3 cellular contexts compared by ENCODE assay signal in genomic region chr2:74425523-74425922, GRCh38.
TF ChIP-seq lines count a peak whose summit lies in the region.

No MANE protein-coding gene starts in this region.

TF ChIP-seq in SK-N-SH, 30 proteins besides CTCF, POLR2A, EP300 and RAD21 (continues in another document):
- TF ChIP-seq TEAD4 (IDR thresholded peaks at IDR 0.05; ENCODE audit: borderline replicate concordance, insufficient read depth) (no peak), TAF1 (IDR thresholded peaks at IDR 0.05; ENCODE audit: borderline replicate concordance, low read depth, low read length) (no peak), GABPA (IDR thresholded peaks at IDR 0.05; ENCODE audit: low read depth) (no peak), GATA2 (CRISPR knock-in tag; IDR thresholded peaks at IDR 0.05) (no peak), FOSL2 (IDR thresholded peaks at IDR 0.05; ENCODE audit: borderline replicate concordance, low read depth) (no peak), MAX (IDR thresholded peaks at IDR 0.05; ENCODE audit: low read depth) (no peak), REST (IDR thresholded peaks at IDR 0.05; ENCODE audit: low read depth, low read length) (no peak), FOXJ3 (CRISPR knock-in tag; IDR thresholded peaks at IDR 0.05) (no peak)
- TF ChIP-seq, protein P1, sequence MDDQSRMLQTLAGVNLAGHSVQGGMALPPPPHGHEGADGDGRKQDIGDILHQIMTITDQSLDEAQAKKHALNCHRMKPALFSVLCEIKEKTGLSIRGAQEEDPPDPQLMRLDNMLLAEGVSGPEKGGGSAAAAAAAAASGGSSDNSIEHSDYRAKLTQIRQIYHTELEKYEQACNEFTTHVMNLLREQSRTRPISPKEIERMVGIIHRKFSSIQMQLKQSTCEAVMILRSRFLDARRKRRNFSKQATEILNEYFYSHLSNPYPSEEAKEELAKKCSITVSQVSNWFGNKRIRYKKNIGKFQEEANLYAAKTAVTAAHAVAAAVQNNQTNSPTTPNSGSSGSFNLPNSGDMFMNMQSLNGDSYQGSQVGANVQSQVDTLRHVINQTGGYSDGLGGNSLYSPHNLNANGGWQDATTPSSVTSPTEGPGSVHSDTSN (IDR thresholded peaks at IDR 0.05) = no peak
- TF ChIP-seq, protein P2, sequence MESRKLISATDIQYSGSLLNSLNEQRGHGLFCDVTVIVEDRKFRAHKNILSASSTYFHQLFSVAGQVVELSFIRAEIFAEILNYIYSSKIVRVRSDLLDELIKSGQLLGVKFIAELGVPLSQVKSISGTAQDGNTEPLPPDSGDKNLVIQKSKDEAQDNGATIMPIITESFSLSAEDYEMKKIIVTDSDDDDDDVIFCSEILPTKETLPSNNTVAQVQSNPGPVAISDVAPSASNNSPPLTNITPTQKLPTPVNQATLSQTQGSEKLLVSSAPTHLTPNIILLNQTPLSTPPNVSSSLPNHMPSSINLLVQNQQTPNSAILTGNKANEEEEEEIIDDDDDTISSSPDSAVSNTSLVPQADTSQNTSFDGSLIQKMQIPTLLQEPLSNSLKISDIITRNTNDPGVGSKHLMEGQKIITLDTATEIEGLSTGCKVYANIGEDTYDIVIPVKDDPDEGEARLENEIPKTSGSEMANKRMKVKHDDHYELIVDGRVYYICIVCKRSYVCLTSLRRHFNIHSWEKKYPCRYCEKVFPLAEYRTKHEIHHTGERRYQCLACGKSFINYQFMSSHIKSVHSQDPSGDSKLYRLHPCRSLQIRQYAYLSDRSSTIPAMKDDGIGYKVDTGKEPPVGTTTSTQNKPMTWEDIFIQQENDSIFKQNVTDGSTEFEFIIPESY (IDR thresholded peaks at IDR 0.05; ENCODE audit: borderline replicate concordance, low read depth) = no peak

TF ChIP-seq in SK-N-SH treated with all-trans-retinoic acid at 6 μM for 48 hours, 23 proteins besides CTCF, POLR2A, EP300 and RAD21:
- no peak for TF ChIP-seq ESRRG (CRISPR knock-in tag; IDR thresholded peaks at IDR 0.05)

TF ChIP-seq in WTC11, 78 proteins besides CTCF, POLR2A, EP300 and RAD21:
- no peak for TF ChIP-seq EMX1 (CRISPR knock-in tag; IDR thresholded peaks at IDR 0.05)
- TF ChIP-seq, protein P3, sequence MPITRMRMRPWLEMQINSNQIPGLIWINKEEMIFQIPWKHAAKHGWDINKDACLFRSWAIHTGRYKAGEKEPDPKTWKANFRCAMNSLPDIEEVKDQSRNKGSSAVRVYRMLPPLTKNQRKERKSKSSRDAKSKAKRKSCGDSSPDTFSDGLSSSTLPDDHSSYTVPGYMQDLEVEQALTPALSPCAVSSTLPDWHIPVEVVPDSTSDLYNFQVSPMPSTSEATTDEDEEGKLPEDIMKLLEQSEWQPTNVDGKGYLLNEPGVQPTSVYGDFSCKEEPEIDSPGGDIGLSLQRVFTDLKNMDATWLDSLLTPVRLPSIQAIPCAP (CRISPR knock-in tag; IDR thresholded peaks at IDR 0.05) = no peak
- TF ChIP-seq, protein P4, sequence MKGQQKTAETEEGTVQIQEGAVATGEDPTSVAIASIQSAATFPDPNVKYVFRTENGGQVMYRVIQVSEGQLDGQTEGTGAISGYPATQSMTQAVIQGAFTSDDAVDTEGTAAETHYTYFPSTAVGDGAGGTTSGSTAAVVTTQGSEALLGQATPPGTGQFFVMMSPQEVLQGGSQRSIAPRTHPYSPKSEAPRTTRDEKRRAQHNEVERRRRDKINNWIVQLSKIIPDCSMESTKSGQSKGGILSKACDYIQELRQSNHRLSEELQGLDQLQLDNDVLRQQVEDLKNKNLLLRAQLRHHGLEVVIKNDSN (CRISPR knock-in tag; IDR thresholded peaks at IDR 0.05) = no peak
- TF ChIP-seq KAT7 (CRISPR knock-in tag; IDR thresholded peaks at IDR 0.05; ENCODE audit: borderline replicate concordance) = no peak
- TF ChIP-seq ATF1 (CRISPR knock-in tag; IDR thresholded peaks at IDR 0.05) = no peak
- no peak for TF ChIP-seq TP53 (CRISPR knock-in tag; IDR thresholded peaks at IDR 0.05)
- TF ChIP-seq ESRRA (CRISPR knock-in tag; IDR thresholded peaks at IDR 0.05; ENCODE audit: borderline replicate concordance) = no peak
- TF ChIP-seq FOXK1 (CRISPR knock-in tag; IDR thresholded peaks at IDR 0.05) = no peak
- TF ChIP-seq JUN (CRISPR knock-in tag; IDR thresholded peaks at IDR 0.05) = no peak
- TF ChIP-seq ZNF263 (CRISPR knock-in tag; IDR thresholded peaks at IDR 0.05; ENCODE audit: low read depth) = no peak
